ENCODE assay signal across 13 cellular contexts in the genomic region with DNA sequence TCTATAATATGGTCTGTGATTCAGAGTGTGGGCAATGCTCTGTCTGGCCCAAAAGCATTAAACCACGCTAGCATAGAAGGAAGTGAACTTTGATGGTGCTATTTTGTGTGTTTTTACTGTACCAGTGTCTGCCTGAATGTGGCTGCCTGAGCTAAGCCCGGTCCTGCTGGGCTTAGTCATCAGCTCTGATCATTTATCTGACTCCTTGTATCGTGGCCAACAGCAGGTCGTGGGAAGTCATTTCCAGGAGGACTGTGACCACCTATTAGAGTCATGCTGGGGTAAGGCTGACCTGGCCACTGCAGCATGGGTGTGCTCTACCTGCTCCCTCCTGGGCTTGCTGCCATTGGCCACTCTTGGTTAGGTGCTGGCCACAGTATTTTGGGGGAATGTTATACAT.
DNase-seq lines count a peak whose midpoint lies in the region; ATAC-seq, FAIRE-seq and TF ChIP-seq lines count a peak whose summit lies in the region.
"Had no signal": no experiment of that assay in that cellular context is flagged by ENCODE, and none has a peak within 500 bp of the region (broad histone marks: within the 10 kb centered on the region; RNA-seq: fewer than 3 reads in every experiment).

No MANE protein-coding gene starts in this region.

- no peak for ATAC-seq in activated CD4-positive, alpha-beta T cell treated with anti-CD3 and anti-CD28 coated beads for 36 hours
- ATAC-seq in HG03571 (IDR thresholded peaks at IDR 0.05; ENCODE audit: unreplicated experiment): no peak
- ATAC-seq: CD8-positive, alpha-beta T cell; stimulated activated naive CD8-positive, alpha-beta T cell treated with anti-CD3 and anti-CD28 coated beads, Interleukin-15, Interleukin-2, amounts not matched to agents 100 U/mL and 50 U/mL, for 24 hours had no signal

- H3K27ac Mint-ChIP-seq in Calu3 (ENCODE audit: unreplicated experiment): peak overlapping the region; percentile 75
- peak overlapping the region; percentile 77 for H3K27ac Mint-ChIP-seq in chondrocyte (ENCODE audit: unreplicated experiment)
- H3K27ac Mint-ChIP-seq in activated CD4-positive, alpha-beta T cell treated with anti-CD3 and anti-CD28 coated beads for 36 hours: no peak overlapping the region
- H3K27ac Mint-ChIP-seq: CD8-positive, alpha-beta T cell; dendritic cell treated with granulocyte-macrophage colony-stimulating factor and Interleukin-4, amounts not matched to agents 40 ng/mL and 50 ng/mL, for 4 days; nephron had no signal

- BruUV-seq in Calu3 (replicated peaks; lab: Mats Ljungman, UMichigan): no TSS peak

- CTCF ChIA-PET in Calu3 (lab: Charles Lee): interaction anchor here (0.6 to 1.4 kb wide), 5 partner anchors 9 to 34 kb away, joined by 3 to 5 read pairs (median 3); no protein-coding TSS in a partner anchor
- CTCF ChIA-PET in activated CD4-positive, alpha-beta T cell treated with anti-CD3 and anti-CD28 coated beads for 36 hours (lab: Charles Lee): no interaction called here

- DNase-seq in Calu3 (peak; percentile 82), M059J (ENCODE audit: low read depth) (peak; percentile 59), chondrocyte (ENCODE audit: low spot score) (no peak), mucosa of gallbladder (ENCODE audit: low spot score) (peak; percentile 82), GM12891 (ENCODE audit: insufficient read length, low spot score) (no peak), frontal cortex (ENCODE audit: low spot score in 2 of 2) (no peak)
- no peak for DNase-seq in activated CD4-positive, alpha-beta T cell treated with anti-CD3 and anti-CD28 coated beads for 36 hours
- DNase-seq: CD8-positive, alpha-beta T cell; NCI-H2227 treated with DMSO at 0.1 percent for 48 hours; stimulated activated naive CD8-positive, alpha-beta T cell treated with anti-CD3 and anti-CD28 coated beads, Interleukin-15, Interleukin-2, amounts not matched to agents 100 U/mL and 50 U/mL, for 24 hours had no signal

- H3K27me3 Mint-ChIP-seq in Calu3 (ENCODE audit: unreplicated experiment) (no peaks in the 10 kb centered on the region), chondrocyte (ENCODE audit: low read depth) (no peaks in the 10 kb centered on the region)
- no peaks in the 10 kb centered on the region for H3K27me3 Mint-ChIP-seq in activated CD4-positive, alpha-beta T cell treated with anti-CD3 and anti-CD28 coated beads for 36 hours
- H3K27me3 Mint-ChIP-seq: dendritic cell treated with granulocyte-macrophage colony-stimulating factor and Interleukin-4, amounts not matched to agents 40 ng/mL and 50 ng/mL, for 4 days had no signal

- no peak overlapping the region for H3K4me3 Mint-ChIP-seq in Calu3 (ENCODE audit: low read depth, unreplicated experiment)
- H3K4me3 Mint-ChIP-seq in chondrocyte (ENCODE audit: unreplicated experiment): no peak overlapping the region
- H3K4me3 Mint-ChIP-seq in activated CD4-positive, alpha-beta T cell treated with anti-CD3 and anti-CD28 coated beads for 36 hours: no peak overlapping the region
- H3K4me3 Mint-ChIP-seq: CD8-positive, alpha-beta T cell; dendritic cell treated with granulocyte-macrophage colony-stimulating factor and Interleukin-4, amounts not matched to agents 40 ng/mL and 50 ng/mL, for 4 days; nephron had no signal

- no peak for TF ChIP-seq CTCF in Calu3 (IDR thresholded peaks at IDR 0.05; ENCODE audit: unreplicated experiment)
- peak; percentile 27 for TF ChIP-seq CTCF in chondrocyte (IDR thresholded peaks at IDR 0.05)

- FAIRE-seq in GM12891 (lab: Jason Lieb, UNC) (no peak), frontal cortex (lab: Jason Lieb, UNC) (no peak)

- no peaks in the 10 kb centered on the region for H3K9me3 Mint-ChIP-seq in Calu3 (ENCODE audit: low read depth, unreplicated experiment)
- H3K9me3 Mint-ChIP-seq in chondrocyte (ENCODE audit: low read depth): peaks cover 5% of the 10 kb centered on the region
- peaks cover under 1% of the 10 kb centered on the region for H3K9me3 Mint-ChIP-seq in activated CD4-positive, alpha-beta T cell treated with anti-CD3 and anti-CD28 coated beads for 36 hours (ENCODE audit: low read depth)
- H3K9me3 Mint-ChIP-seq: CD8-positive, alpha-beta T cell had no signal

- no peaks in the 10 kb centered on the region for H3K36me3 Mint-ChIP-seq in Calu3 (ENCODE audit: insufficient read depth, unreplicated experiment)
- no peaks in the 10 kb centered on the region for H3K36me3 Mint-ChIP-seq in chondrocyte (ENCODE audit: low read depth)
- no peaks in the 10 kb centered on the region for H3K36me3 Mint-ChIP-seq in activated CD4-positive, alpha-beta T cell treated with anti-CD3 and anti-CD28 coated beads for 36 hours (ENCODE audit: low read depth)
- H3K36me3 Mint-ChIP-seq: CD8-positive, alpha-beta T cell had no signal

- TF ChIP-seq POLR2A in GM12891 (IDR thresholded peaks at IDR 0.05; ENCODE audit: low read depth, low read length): no peak

- intact Hi-C loops in Calu3 (cut with micrococcal nuclease; ENCODE audit: unreplicated experiment): loop anchor here (2.0 to 5.0 kb wide), 4 partner anchors 38 to 296 kb away; a partner anchor contains a TSS
- intact Hi-C loops in activated CD4-positive, alpha-beta T cell treated with anti-CD3 and anti-CD28 coated beads for 36 hours (cut with DNase I, micrococcal nuclease): no loop called here

- POLR2A ChIA-PET in activated CD4-positive, alpha-beta T cell treated with anti-CD3 and anti-CD28 coated beads for 36 hours (lab: Charles Lee): interaction anchor here (0.8 kb wide), 1 partner anchor 1550 kb away, joined by 9 read pairs; no protein-coding TSS in a partner anchor

- H3K4me1 Mint-ChIP-seq in Calu3 (ENCODE audit: low read depth, unreplicated experiment) (peaks cover 48% of the 10 kb centered on the region), chondrocyte (ENCODE audit: low read depth) (peaks cover 41% of the 10 kb centered on the region)
- H3K4me1 Mint-ChIP-seq in activated CD4-positive, alpha-beta T cell treated with anti-CD3 and anti-CD28 coated beads for 36 hours: no peaks in the 10 kb centered on the region
- H3K4me1 Mint-ChIP-seq: nephron had no signal

TF ChIP-seq in GM12891, 5 proteins besides CTCF, POLR2A, EP300 and RAD21:
- TF ChIP-seq TAF1 (IDR thresholded peaks at IDR 0.05; ENCODE audit: low read depth, low read length): no peak
- no peak for TF ChIP-seq SPI1 (IDR thresholded peaks at IDR 0.05; ENCODE audit: low read depth, low read length)
- no peak for TF ChIP-seq POU2F2 (IDR thresholded peaks at IDR 0.05; ENCODE audit: low read depth, low read length)
- TF ChIP-seq POLR2AphosphoS5 (IDR thresholded peaks at IDR 0.05; ENCODE audit: low read depth, low read length): no peak
- no peak for TF ChIP-seq PAX5 (IDR thresholded peaks at IDR 0.05; ENCODE audit: insufficient read depth, low read length, severe bottlenecking)

Comparison
In these comparisons a context has a peak if more than half of its experiments do, and no peak if none do; other contexts are left out.
1. DNase-seq: peak in Calu3 (single experiment), M059J (single experiment) and mucosa of gallbladder (single experiment); none in chondrocyte (single experiment), activated CD4-positive, alpha-beta T cell treated with anti-CD3 and anti-CD28 coated beads for 36 hours (single experiment), GM12891 (single experiment) and frontal cortex (0 of 2).